In the genomic region with DNA sequence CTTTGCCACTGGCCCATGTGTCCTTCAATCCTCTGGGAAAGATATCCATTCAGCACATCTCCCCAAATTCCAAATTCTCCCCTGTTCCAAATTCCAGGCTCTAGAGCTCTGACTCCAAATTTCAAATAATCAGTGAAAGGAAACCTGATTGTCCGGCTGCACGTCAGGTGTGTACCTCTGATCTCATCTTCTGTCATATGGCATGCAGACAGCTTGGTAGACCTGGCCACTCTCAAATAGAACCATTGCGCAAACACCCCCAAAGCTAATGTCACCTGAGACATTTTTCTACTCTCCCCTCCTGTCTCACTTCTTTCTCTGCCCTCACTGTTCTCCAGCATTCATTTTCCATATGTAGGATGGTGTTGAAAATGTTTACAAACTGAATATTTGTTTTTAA, we compare ENCODE assay signal across 26 cellular contexts.
"Had no signal": no experiment of that assay in that cellular context is flagged by ENCODE, and none has a peak within 500 bp of the region (broad histone marks: within the 10 kb centered on the region; RNA-seq: fewer than 3 reads in every experiment).

No MANE protein-coding gene starts in this region.

- H3K4me3 Mint-ChIP-seq: natural killer cell; nephron progenitor cell; neural progenitor cell; stimulated activated effector memory CD8-positive, alpha-beta T cell treated with anti-CD3 and anti-CD28 coated beads, Interleukin-12 subunit alpha, Interleukin-12 subunit beta, amount 100 ng/mL, for 72 hours; stimulated activated naive CD8-positive, alpha-beta T cell treated with anti-CD3 and anti-CD28 coated beads, Interleukin-15, Interleukin-2, amounts not matched to agents 100 ng/mL and 50 ng/mL, for 24 hours had no signal

- H3K9me3 ChIP-seq: heart right ventricle, left ventricle myocardium inferior, neutrophil, right atrium auricular region, spleen, suprapubic skin, thoracic aorta, tibial artery, upper lobe of right lung had no signal

- H3K4me1 ChIP-seq: heart right ventricle, left ventricle myocardium inferior, neural progenitor cell, parathyroid adenoma, right atrium auricular region, spleen, tibial artery, upper lobe of right lung had no signal

- FAIRE-seq: kidney, urothelium cell line had no signal

- H3K79me2 ChIP-seq: parathyroid adenoma had no signal

- H3K4me3 ChIP-seq: heart right ventricle, left ventricle myocardium inferior, neural progenitor cell, right atrium auricular region, skin epidermis, spleen, suprapubic skin, thoracic aorta, tibial artery, upper lobe of right lung had no signal

- H3K9ac ChIP-seq: neural progenitor cell, parathyroid adenoma had no signal

- H3K4me1 Mint-ChIP-seq: natural killer cell; stimulated activated effector memory CD8-positive, alpha-beta T cell treated with anti-CD3 and anti-CD28 coated beads, Interleukin-12 subunit alpha, Interleukin-12 subunit beta, amount 100 ng/mL, for 72 hours had no signal

- H3K27me3 ChIP-seq: neural progenitor cell, neutrophil, right atrium auricular region, suprapubic skin, upper lobe of right lung had no signal

- H3K27ac ChIP-seq: heart right ventricle, left ventricle myocardium inferior, neural progenitor cell, neutrophil, parathyroid adenoma, right atrium auricular region, spleen, thoracic aorta, tibial artery, upper lobe of right lung had no signal

- DNase-seq: heart right ventricle; hippocampal formation; kidney; left ventricle myocardium inferior; mesenchymal stem cell; natural killer cell; nephron progenitor cell; occipital lobe; spleen; stimulated activated CD4-positive, alpha-beta T cell treated with anti-CD3 and anti-CD28 coated beads, Interleukin-4, amount 100 ng/mL, for 24 hours; stimulated activated naive CD4-positive, alpha-beta T cell; tibial artery; trophoblast cell; upper lobe of right lung had no signal

- H3K27ac Mint-ChIP-seq: natural killer cell; nephron progenitor cell; neural progenitor cell; progenitor cell of endocrine pancreas; stimulated activated effector memory CD8-positive, alpha-beta T cell treated with anti-CD3 and anti-CD28 coated beads, Interleukin-12 subunit alpha, Interleukin-12 subunit beta, amount 100 ng/mL, for 72 hours; stimulated activated naive CD8-positive, alpha-beta T cell treated with anti-CD3 and anti-CD28 coated beads, Interleukin-15, Interleukin-2, amounts not matched to agents 100 ng/mL and 50 ng/mL, for 24 hours had no signal

- H3K36me3 ChIP-seq: heart right ventricle, left ventricle myocardium inferior, neural progenitor cell, neutrophil, right atrium auricular region, spleen, suprapubic skin, thoracic aorta, tibial artery, upper lobe of right lung had no signal

- H3K36me3 Mint-ChIP-seq: natural killer cell; neural progenitor cell; stimulated activated effector memory CD8-positive, alpha-beta T cell treated with anti-CD3 and anti-CD28 coated beads, Interleukin-12 subunit alpha, Interleukin-12 subunit beta, amount 100 ng/mL, for 72 hours had no signal

- ATAC-seq: heart right ventricle; natural killer cell; sciatic nerve; stimulated activated effector memory CD8-positive, alpha-beta T cell treated with anti-CD3 and anti-CD28 coated beads, Interleukin-12 subunit alpha, Interleukin-12 subunit beta, amount 100 ng/mL, for 72 hours; upper lobe of right lung had no signal

- H2AFZ ChIP-seq: neural progenitor cell, parathyroid adenoma had no signal

- H3K9me3 Mint-ChIP-seq: nephron progenitor cell; neural progenitor cell; stimulated activated effector memory CD8-positive, alpha-beta T cell treated with anti-CD3 and anti-CD28 coated beads, Interleukin-12 subunit alpha, Interleukin-12 subunit beta, amount 100 ng/mL, for 72 hours had no signal

- H3K4me2 ChIP-seq: neural progenitor cell had no signal
